In the genomic region with DNA sequence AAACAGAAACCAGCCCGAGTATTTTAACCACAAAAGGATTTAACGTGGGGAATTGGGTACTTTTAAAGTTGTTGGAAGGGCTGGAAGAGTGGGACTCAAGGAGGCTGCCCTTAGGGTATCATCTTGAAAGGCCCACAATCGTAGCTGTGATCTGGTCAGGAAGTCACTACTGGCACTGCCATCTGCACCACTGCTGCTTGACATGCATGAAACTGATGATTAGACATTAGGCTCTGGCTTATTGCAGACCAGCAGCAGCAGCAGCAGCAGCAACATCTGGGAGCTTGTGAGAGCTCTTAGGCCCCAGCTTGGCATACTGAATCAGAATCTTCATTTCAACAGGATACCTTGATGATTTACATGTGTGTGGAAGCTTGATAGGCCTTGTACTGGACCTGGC, we compare ENCODE assay signal across 1 cellular context.
TF ChIP-seq lines count a peak whose summit lies in the region.

No MANE protein-coding gene starts in this region.

TF ChIP-seq in SK-N-SH treated with all-trans-retinoic acid at 6 μM for 48 hours, 23 proteins besides CTCF, POLR2A, EP300 and RAD21 (continued from another document):
- no peak for TF ChIP-seq ZNF70 (CRISPR knock-in tag; IDR thresholded peaks at IDR 0.05)
- TF ChIP-seq ZNF8 (CRISPR knock-in tag; IDR thresholded peaks at IDR 0.05), result no peak
- TF ChIP-seq ZC3H10 (CRISPR knock-in tag; IDR thresholded peaks at IDR 0.05), result no peak
- no peak for TF ChIP-seq ESRRG (CRISPR knock-in tag; IDR thresholded peaks at IDR 0.05)
- no peak for TF ChIP-seq GLIS3 (CRISPR knock-in tag; IDR thresholded peaks at IDR 0.05)
- TF ChIP-seq, protein P1, sequence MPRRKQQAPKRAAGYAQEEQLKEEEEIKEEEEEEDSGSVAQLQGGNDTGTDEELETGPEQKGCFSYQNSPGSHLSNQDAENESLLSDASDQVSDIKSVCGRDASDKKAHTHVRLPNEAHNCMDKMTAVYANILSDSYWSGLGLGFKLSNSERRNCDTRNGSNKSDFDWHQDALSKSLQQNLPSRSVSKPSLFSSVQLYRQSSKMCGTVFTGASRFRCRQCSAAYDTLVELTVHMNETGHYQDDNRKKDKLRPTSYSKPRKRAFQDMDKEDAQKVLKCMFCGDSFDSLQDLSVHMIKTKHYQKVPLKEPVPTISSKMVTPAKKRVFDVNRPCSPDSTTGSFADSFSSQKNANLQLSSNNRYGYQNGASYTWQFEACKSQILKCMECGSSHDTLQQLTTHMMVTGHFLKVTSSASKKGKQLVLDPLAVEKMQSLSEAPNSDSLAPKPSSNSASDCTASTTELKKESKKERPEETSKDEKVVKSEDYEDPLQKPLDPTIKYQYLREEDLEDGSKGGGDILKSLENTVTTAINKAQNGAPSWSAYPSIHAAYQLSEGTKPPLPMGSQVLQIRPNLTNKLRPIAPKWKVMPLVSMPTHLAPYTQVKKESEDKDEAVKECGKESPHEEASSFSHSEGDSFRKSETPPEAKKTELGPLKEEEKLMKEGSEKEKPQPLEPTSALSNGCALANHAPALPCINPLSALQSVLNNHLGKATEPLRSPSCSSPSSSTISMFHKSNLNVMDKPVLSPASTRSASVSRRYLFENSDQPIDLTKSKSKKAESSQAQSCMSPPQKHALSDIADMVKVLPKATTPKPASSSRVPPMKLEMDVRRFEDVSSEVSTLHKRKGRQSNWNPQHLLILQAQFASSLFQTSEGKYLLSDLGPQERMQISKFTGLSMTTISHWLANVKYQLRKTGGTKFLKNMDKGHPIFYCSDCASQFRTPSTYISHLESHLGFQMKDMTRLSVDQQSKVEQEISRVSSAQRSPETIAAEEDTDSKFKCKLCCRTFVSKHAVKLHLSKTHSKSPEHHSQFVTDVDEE (CRISPR knock-in tag; IDR thresholded peaks at IDR 0.05), result peak; percentile 44; the same call in 1 of the 2 replicates
- TF ChIP-seq, protein P2, sequence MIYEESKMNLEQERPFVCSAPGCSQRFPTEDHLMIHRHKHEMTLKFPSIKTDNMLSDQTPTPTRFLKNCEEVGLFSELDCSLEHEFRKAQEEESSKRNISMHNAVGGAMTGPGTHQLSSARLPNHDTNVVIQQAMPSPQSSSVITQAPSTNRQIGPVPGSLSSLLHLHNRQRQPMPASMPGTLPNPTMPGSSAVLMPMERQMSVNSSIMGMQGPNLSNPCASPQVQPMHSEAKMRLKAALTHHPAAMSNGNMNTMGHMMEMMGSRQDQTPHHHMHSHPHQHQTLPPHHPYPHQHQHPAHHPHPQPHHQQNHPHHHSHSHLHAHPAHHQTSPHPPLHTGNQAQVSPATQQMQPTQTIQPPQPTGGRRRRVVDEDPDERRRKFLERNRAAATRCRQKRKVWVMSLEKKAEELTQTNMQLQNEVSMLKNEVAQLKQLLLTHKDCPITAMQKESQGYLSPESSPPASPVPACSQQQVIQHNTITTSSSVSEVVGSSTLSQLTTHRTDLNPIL (CRISPR knock-in tag; IDR thresholded peaks at IDR 0.05; ENCODE audit: low read depth), result no peak
- no peak for TF ChIP-seq RARB (CRISPR knock-in tag; IDR thresholded peaks at IDR 0.05)
- TF ChIP-seq TOX (CRISPR knock-in tag; IDR thresholded peaks at IDR 0.05; ENCODE audit: borderline replicate concordance), result no peak
- no peak for TF ChIP-seq ISL1 (CRISPR knock-in tag; IDR thresholded peaks at IDR 0.05)
